In the genomic region with DNA sequence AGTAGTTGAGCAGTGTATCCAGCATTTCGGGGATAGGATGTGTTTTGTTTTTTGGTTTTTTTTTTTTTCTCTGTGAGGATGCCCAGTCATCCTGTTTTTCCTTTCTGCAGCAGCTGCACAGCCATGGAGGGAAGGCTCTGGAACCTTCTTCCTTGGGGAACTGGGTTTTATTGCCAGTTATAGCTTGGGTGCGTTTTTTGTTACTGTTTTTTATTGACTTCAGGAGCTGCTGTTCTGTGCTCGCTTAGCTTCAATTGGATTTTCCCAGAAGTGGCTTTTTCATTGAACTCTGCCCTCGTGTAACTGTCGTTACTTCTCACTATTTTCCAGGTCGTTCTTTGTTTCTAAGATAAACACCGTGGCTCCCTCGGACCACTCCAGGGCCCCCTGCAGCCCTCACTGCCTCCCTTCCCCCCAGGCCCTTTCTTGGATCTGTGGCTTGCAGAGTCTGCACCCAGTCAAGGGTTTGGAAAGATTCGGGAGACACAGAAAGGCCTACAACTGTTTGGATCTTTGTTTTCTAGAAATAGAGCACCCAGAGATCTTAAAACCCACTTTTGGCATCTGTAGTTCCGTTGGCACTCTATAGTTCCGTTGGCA, we compare ENCODE assay signal across 14 cellular contexts.
DNase-seq lines count a peak whose midpoint lies in the region; ATAC-seq and TF ChIP-seq lines count a peak whose summit lies in the region.
"Had no signal": no experiment of that assay in that cellular context is flagged by ENCODE, and none has a peak within 500 bp of the region (broad histone marks: within the 10 kb centered on the region; RNA-seq: fewer than 3 reads in every experiment).

No MANE protein-coding gene starts in this region.

- no peaks in the 10 kb centered on the region for H3K27me3 ChIP-seq in layer of hippocampus (ENCODE audit: control insufficient read depth, insufficient read depth, low read length)
- H3K27me3 ChIP-seq: hepatocyte, Peyer's patch had no signal

- H3K4me1 Mint-ChIP-seq in WTC11, result peaks cover 77% of the 10 kb centered on the region

- CTCF ChIA-PET in WTC11 (lab: Charles Lee), result interaction anchor here (0.6 to 2.0 kb wide), 10 partner anchors 9 to 514 kb away, joined by 3 to 11 read pairs (median 4); no protein-coding TSS in a partner anchor
- CTCF ChIA-PET in RWPE1 (lab: Yijun Ruan, JAX), result interaction anchor here (0.6 to 1.5 kb wide), 4 partner anchors 185 to 943 kb away, joined by 3 to 4 read pairs (median 3); no protein-coding TSS in a partner anchor

- ATAC-seq in WTC11, result no peak

- H3K4me3 Mint-ChIP-seq in WTC11, result no peak overlapping the region
- H3K4me3 Mint-ChIP-seq: activated naive CD8-positive, alpha-beta T cell treated with anti-CD3 and anti-CD28 coated beads, Interleukin-2, amount 10 ng/mL, durations not matched to agents 7 days and 5 days had no signal

- H3K36me3 Mint-ChIP-seq in WTC11, result no peaks in the 10 kb centered on the region

- peak overlapping the region; percentile 22; the same call in 1 of the 2 replicates for H3K27ac Mint-ChIP-seq in WTC11
- H3K27ac Mint-ChIP-seq: activated naive CD8-positive, alpha-beta T cell treated with anti-CD3 and anti-CD28 coated beads, Interleukin-2, amount 10 ng/mL, durations not matched to agents 7 days and 5 days had no signal

- POLR2A ChIA-PET in WTC11 (lab: Charles Lee) (no interaction called here), RWPE1 (lab: Yijun Ruan, JAX; ENCODE audit: low non-redundant PET) (no interaction called here)

- H3K9me3 Mint-ChIP-seq in WTC11, result no peaks in the 10 kb centered on the region
- H3K9me3 Mint-ChIP-seq: activated naive CD8-positive, alpha-beta T cell treated with anti-CD3 and anti-CD28 coated beads, Interleukin-2, amount 10 ng/mL, durations not matched to agents 7 days and 5 days had no signal

- no peaks in the 10 kb centered on the region for H3K27me3 Mint-ChIP-seq in WTC11 (ENCODE audit: low read depth)
- H3K27me3 Mint-ChIP-seq: activated naive CD8-positive, alpha-beta T cell treated with anti-CD3 and anti-CD28 coated beads, Interleukin-2, amount 10 ng/mL, durations not matched to agents 7 days and 5 days had no signal

- TF ChIP-seq CTCF in WTC11 (IDR thresholded peaks at IDR 0.05) (no peak), RWPE1 (conservative IDR thresholded peaks at IDR 0.05; ENCODE audit: low read depth) (no peak)

- peak; percentile 35 for DNase-seq in activated CD8-positive, alpha-beta memory T cell treated with anti-CD3 and anti-CD28 coated beads for 24 hours
- no peak for DNase-seq in activated CD8-positive, alpha-beta memory T cell treated with anti-CD3 and anti-CD28 coated beads, Interleukin-2, amount 50 U/mL, for 4 hours
- DNase-seq in WTC11 (ENCODE audit: low spot score) (no peak), substantia nigra (lab: John Stamatoyannopoulos, UW) (peak in 1 of 49 donors; percentile 29), DMS114 treated with DMSO at 0.1 percent for 48 hours (lab: John Stamatoyannopoulos, UW; ENCODE audit: unreplicated experiment) (no peak), RWPE1 (ENCODE audit: low spot score) (no peak), DMS79 (lab: John Stamatoyannopoulos, UW) (no peak)
- DNase-seq: activated naive CD8-positive, alpha-beta T cell treated with anti-CD3 and anti-CD28 coated beads, Interleukin-2, amount 10 ng/mL, durations not matched to agents 7 days and 5 days; effector CD8-positive, alpha-beta T cell; Peyer's patch; stimulated activated naive CD4-positive, alpha-beta T cell treated with Interleukin-2 at 50 U/mL for 16 hours had no signal

- H3K27ac ChIP-seq in layer of hippocampus (ENCODE audit: low read depth, low read length) (peak overlapping the region; percentile 72), substantia nigra (ENCODE audit: low read depth, low read length, poor library complexity, severe bottlenecking) (peak overlapping the region; percentile 20), RWPE1 (no peak overlapping the region)
- H3K27ac ChIP-seq: Peyer's patch, WERI-Rb-1 had no signal

TF ChIP-seq in WTC11, 78 proteins besides CTCF, POLR2A, EP300 and RAD21:
- no peak for TF ChIP-seq FOXK1 (CRISPR knock-in tag; IDR thresholded peaks at IDR 0.05)
